In the genomic region with DNA sequence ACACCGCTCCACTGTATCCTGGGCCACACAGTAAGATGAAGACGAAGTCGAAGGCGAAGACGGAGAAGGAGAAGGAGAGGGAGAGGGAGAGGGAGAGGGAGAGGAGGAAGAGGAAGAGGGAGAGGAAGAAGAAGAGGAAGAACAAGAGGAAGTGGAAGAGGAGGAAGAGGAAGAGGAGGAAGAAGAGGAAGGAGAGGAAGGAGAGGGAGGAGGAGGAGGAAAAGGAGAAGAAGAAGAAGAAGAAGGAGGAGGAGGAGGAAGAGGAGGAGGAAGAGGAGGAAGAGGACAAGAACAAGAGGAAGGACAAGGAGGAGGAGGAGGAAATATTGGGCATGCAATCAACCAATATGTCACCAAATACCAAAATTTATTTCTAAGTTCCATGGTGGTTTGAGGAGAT, we compare ENCODE assay signal across 11 cellular contexts.
"Had no signal": no experiment of that assay in that cellular context is flagged by ENCODE, and none has a peak within 500 bp of the region (broad histone marks: within the 10 kb centered on the region; RNA-seq: fewer than 3 reads in every experiment).

No MANE protein-coding gene starts in this region.

- ATAC-seq: GM23338, HCT116 had no signal

- H3K27ac ChIP-seq: GM23248 had no signal

- H3K4me2 ChIP-seq: GM23338 had no signal

- H3K36me3 ChIP-seq: HAP-1 had no signal

- H3K4me1 ChIP-seq: HAP-1 had no signal

- H3K9ac ChIP-seq: GM23248 had no signal

- DNase-seq: GOT3, H7, H9, HCEC 1CT, HFFc6 had no signal

- H2AFZ ChIP-seq: GM23248, GM23338 had no signal

- H3K4me3 ChIP-seq: GM23248, GM23338, HAP-1 had no signal

- H3K9me3 ChIP-seq: HAP-1 had no signal

- FAIRE-seq: H1, H54 had no signal
